In the genomic region with DNA sequence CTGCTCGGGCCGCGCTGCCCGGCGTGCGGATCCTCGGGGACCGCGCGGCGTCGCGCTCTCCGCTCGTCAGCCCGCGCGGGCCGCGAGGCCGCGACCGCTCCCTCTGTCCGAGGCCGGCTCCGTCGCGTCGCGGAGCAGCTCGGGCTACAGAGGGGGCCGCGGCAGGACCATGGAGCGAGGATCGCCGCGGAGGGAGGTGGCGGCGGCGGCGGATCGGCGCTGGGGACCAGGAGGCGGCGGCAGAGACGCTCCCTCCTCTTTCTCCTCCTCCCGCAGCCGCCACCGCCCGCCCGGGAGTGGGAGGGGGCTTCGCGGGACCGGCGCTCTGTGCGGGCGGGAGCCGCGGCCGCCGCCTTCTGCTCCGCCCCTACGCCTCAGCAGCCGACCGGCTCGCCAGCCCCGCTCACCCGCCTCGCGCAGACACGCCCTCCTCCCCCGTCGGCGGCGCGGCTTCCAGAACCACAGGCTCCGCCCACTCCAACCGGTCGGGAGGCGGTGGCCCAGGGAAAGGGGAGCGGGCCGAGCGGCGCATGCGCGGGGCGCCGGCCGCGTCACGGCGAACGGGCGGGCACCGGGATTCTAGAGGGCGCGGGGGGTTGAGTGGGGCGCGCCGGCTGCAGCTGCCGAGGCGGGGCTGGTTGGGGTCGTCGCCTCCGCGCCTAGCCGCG, we compare ENCODE assay signal across 1 cellular context.
A peak's percentile ranks its signal among the peaks of the same experiment; 100 is the strongest.
TF ChIP-seq lines count a peak whose summit lies in the region.

A gene with protein sequence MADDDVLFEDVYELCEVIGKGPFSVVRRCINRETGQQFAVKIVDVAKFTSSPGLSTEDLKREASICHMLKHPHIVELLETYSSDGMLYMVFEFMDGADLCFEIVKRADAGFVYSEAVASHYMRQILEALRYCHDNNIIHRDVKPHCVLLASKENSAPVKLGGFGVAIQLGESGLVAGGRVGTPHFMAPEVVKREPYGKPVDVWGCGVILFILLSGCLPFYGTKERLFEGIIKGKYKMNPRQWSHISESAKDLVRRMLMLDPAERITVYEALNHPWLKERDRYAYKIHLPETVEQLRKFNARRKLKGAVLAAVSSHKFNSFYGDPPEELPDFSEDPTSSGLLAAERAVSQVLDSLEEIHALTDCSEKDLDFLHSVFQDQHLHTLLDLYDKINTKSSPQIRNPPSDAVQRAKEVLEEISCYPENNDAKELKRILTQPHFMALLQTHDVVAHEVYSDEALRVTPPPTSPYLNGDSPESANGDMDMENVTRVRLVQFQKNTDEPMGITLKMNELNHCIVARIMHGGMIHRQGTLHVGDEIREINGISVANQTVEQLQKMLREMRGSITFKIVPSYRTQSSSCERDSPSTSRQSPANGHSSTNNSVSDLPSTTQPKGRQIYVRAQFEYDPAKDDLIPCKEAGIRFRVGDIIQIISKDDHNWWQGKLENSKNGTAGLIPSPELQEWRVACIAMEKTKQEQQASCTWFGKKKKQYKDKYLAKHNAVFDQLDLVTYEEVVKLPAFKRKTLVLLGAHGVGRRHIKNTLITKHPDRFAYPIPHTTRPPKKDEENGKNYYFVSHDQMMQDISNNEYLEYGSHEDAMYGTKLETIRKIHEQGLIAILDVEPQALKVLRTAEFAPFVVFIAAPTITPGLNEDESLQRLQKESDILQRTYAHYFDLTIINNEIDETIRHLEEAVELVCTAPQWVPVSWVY (minus strand): TSS at position 298 of the 668 bp plus-strand sequence. CDS start 566 bp downstream, outside the sequence.

TF ChIP-seq in K562, 482 proteins besides CTCF, POLR2A, EP300 and RAD21 (continued from another document and continues in another):
- TF ChIP-seq POLR3A (IDR thresholded peaks at IDR 0.05; ENCODE audit: borderline replicate concordance, extremely low read depth, insufficient read depth, insufficient read length) (no peak), NEUROD1 (IDR thresholded peaks at IDR 0.05; ENCODE audit: borderline replicate concordance, low read depth, low read length, partially characterized antibody) (peak; percentile 18), ATF7 (IDR thresholded peaks at IDR 0.05) (peak; percentile 24; the same call in 1 of the 2 replicates), ZNF174 (CRISPR knock-in tag; IDR thresholded peaks at IDR 0.05) (no peak), RBM25 (IDR thresholded peaks at IDR 0.05; ENCODE audit: low read depth, low read length, severe bottlenecking) (no peak), KAT8 (IDR thresholded peaks at IDR 0.05; ENCODE audit: low read depth) (no peak), ZNF764 (CRISPR knock-in tag; IDR thresholded peaks at IDR 0.05; ENCODE audit: low read depth) (no peak), ZNF408 (CRISPR knock-in tag; IDR thresholded peaks at IDR 0.05; ENCODE audit: low read depth) (no peak), LEF1 (IDR thresholded peaks at IDR 0.05) (no peak), HNRNPLL (IDR thresholded peaks at IDR 0.05; ENCODE audit: low read depth, low read length, poor library complexity, severe bottlenecking) (no peak), ZNF766 (CRISPR knock-in tag; conservative IDR thresholded peaks at IDR 0.05) (no peak), L3MBTL2 (IDR thresholded peaks at IDR 0.05) (0 out of 2 replicates have a peak, but pooled peaks have one; percentile 52), ZNF124 (CRISPR knock-in tag; IDR thresholded peaks at IDR 0.05) (no peak), TRIM28 (IDR thresholded peaks at IDR 0.05) (no peak), HDAC6 (IDR thresholded peaks at IDR 0.05; ENCODE audit: low read depth, low read length) (no peak), HIVEP1 (CRISPR knock-in tag; IDR thresholded peaks at IDR 0.05) (no peak), GATA2 (CRISPR knock-in tag; IDR thresholded peaks at IDR 0.05) (no peak), TBP (optimal IDR thresholded peaks at IDR 0.05; ENCODE audit: low read depth, low read length) (peak; percentile 24), ZFP36 (IDR thresholded peaks at IDR 0.05; ENCODE audit: low read depth, low read length, partially characterized antibody) (no peak), KDM1A (IDR thresholded peaks at IDR 0.05) (no peak), KLF13 (tag; IDR thresholded peaks at IDR 0.05; ENCODE audit: borderline replicate concordance, low read depth) (0 out of 2 replicates have a peak, but pooled peaks have one; percentile 14), KDM5B (IDR thresholded peaks at IDR 0.05; ENCODE audit: insufficient replicate concordance, low read depth, low read length) (no peak)
- TF ChIP-seq, protein P1, sequence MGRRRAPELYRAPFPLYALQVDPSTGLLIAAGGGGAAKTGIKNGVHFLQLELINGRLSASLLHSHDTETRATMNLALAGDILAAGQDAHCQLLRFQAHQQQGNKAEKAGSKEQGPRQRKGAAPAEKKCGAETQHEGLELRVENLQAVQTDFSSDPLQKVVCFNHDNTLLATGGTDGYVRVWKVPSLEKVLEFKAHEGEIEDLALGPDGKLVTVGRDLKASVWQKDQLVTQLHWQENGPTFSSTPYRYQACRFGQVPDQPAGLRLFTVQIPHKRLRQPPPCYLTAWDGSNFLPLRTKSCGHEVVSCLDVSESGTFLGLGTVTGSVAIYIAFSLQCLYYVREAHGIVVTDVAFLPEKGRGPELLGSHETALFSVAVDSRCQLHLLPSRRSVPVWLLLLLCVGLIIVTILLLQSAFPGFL (CRISPR knock-in tag; IDR thresholded peaks at IDR 0.05) = no peak
- TF ChIP-seq, protein P2, sequence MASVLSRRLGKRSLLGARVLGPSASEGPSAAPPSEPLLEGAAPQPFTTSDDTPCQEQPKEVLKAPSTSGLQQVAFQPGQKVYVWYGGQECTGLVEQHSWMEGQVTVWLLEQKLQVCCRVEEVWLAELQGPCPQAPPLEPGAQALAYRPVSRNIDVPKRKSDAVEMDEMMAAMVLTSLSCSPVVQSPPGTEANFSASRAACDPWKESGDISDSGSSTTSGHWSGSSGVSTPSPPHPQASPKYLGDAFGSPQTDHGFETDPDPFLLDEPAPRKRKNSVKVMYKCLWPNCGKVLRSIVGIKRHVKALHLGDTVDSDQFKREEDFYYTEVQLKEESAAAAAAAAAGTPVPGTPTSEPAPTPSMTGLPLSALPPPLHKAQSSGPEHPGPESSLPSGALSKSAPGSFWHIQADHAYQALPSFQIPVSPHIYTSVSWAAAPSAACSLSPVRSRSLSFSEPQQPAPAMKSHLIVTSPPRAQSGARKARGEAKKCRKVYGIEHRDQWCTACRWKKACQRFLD (CRISPR knock-in tag; IDR thresholded peaks at IDR 0.05) = no peak
- TF ChIP-seq, protein P3, sequence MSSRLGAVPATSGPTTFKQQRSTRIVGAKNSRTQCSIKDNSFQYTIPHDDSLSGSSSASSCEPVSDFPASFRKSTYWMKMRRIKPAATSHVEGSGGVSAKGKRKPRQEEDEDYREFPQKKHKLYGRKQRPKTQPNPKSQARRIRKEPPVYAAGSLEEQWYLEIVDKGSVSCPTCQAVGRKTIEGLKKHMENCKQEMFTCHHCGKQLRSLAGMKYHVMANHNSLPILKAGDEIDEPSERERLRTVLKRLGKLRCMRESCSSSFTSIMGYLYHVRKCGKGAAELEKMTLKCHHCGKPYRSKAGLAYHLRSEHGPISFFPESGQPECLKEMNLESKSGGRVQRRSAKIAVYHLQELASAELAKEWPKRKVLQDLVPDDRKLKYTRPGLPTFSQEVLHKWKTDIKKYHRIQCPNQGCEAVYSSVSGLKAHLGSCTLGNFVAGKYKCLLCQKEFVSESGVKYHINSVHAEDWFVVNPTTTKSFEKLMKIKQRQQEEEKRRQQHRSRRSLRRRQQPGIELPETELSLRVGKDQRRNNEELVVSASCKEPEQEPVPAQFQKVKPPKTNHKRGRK (tag; IDR thresholded peaks at IDR 0.05) = no peak
- TF ChIP-seq, protein P4, sequence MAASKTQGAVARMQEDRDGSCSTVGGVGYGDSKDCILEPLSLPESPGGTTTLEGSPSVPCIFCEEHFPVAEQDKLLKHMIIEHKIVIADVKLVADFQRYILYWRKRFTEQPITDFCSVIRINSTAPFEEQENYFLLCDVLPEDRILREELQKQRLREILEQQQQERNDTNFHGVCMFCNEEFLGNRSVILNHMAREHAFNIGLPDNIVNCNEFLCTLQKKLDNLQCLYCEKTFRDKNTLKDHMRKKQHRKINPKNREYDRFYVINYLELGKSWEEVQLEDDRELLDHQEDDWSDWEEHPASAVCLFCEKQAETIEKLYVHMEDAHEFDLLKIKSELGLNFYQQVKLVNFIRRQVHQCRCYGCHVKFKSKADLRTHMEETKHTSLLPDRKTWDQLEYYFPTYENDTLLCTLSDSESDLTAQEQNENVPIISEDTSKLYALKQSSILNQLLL (CRISPR knock-in tag; IDR thresholded peaks at IDR 0.05; ENCODE audit: borderline replicate concordance) = no peak
- TF ChIP-seq, protein P5, sequence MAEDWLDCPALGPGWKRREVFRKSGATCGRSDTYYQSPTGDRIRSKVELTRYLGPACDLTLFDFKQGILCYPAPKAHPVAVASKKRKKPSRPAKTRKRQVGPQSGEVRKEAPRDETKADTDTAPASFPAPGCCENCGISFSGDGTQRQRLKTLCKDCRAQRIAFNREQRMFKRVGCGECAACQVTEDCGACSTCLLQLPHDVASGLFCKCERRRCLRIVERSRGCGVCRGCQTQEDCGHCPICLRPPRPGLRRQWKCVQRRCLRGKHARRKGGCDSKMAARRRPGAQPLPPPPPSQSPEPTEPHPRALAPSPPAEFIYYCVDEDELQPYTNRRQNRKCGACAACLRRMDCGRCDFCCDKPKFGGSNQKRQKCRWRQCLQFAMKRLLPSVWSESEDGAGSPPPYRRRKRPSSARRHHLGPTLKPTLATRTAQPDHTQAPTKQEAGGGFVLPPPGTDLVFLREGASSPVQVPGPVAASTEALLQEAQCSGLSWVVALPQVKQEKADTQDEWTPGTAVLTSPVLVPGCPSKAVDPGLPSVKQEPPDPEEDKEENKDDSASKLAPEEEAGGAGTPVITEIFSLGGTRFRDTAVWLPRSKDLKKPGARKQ (CRISPR knock-in tag; IDR thresholded peaks at IDR 0.05) = no peak
- TF ChIP-seq, protein P6, sequence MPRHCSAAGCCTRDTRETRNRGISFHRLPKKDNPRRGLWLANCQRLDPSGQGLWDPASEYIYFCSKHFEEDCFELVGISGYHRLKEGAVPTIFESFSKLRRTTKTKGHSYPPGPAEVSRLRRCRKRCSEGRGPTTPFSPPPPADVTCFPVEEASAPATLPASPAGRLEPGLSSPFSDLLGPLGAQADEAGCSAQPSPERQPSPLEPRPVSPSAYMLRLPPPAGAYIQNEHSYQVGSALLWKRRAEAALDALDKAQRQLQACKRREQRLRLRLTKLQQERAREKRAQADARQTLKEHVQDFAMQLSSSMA (CRISPR knock-in tag; IDR thresholded peaks at IDR 0.05) = no peak
- TF ChIP-seq, protein P7, sequence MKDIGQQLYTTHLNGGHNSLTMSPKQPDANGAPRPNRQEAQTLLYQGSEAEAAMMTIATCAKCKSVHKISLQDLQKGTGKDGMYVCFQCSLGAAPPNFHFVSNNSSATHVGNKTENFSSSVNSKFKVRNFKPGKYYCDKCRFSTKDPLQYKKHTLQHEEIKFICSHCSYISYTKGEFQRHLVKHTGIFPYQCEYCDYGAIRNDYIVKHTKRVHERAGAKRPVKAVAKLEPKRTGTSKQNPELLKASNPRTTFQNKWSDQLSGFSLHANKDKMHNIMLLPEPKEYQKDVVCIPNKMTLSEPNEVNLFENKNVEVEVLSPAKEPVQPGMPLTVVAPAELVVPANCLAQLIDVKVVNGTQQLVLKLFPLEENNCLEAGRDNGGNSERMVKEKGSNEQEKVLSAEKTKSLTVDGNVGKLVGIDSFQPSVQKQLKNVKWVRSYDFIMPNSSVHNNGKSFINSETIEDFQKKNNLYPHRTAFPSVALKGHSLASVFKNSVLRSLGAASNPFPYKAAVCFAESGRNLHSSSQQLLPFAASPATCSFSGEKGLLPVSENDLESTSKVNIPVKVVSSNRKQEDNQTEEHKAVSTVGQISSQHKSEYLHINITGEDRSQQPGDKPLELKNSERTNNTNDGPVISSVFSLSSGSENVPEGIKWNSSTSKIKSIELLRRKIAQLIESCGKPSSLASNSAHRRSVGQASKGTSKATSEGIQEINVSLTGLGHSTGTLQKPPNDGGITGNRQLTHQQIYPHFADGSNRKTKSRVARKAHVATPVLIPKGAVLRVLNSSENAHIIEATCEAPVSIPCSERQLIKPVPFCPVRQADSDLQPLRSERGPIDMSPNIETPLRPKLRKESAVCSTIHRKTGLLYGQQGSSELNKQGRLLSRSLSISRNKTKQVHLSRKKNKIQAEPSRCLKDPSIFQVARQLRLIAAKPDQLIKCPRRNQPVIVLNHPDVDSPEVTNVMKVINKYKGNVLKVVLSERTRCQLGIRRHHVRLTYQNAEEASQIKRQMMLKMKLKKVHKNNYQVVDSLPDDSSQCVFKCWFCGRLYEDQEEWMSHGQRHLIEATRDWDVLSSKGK (CRISPR knock-in tag; IDR thresholded peaks at IDR 0.05) = no peak
- TF ChIP-seq, protein P8, sequence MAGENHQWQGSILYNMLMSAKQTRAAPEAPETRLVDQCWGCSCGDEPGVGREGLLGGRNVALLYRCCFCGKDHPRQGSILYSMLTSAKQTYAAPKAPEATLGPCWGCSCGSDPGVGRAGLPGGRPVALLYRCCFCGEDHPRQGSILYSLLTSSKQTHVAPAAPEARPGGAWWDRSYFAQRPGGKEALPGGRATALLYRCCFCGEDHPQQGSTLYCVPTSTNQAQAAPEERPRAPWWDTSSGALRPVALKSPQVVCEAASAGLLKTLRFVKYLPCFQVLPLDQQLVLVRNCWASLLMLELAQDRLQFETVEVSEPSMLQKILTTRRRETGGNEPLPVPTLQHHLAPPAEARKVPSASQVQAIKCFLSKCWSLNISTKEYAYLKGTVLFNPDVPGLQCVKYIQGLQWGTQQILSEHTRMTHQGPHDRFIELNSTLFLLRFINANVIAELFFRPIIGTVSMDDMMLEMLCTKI (IDR thresholded peaks at IDR 0.05; ENCODE audit: partially characterized antibody) = no peak
- TF ChIP-seq, protein P9, sequence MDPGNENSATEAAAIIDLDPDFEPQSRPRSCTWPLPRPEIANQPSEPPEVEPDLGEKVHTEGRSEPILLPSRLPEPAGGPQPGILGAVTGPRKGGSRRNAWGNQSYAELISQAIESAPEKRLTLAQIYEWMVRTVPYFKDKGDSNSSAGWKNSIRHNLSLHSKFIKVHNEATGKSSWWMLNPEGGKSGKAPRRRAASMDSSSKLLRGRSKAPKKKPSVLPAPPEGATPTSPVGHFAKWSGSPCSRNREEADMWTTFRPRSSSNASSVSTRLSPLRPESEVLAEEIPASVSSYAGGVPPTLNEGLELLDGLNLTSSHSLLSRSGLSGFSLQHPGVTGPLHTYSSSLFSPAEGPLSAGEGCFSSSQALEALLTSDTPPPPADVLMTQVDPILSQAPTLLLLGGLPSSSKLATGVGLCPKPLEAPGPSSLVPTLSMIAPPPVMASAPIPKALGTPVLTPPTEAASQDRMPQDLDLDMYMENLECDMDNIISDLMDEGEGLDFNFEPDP (CRISPR knock-in tag; IDR thresholded peaks at IDR 0.05) = no peak
